In genomic region chr19:51688665-51689571, GRCh38 we compare ENCODE assay signal across 8 cellular contexts. TPM values are rescaled to one million over a fixed set of nuclear protein-coding genes. Genes with fewer than 3 reads are reported as not detected.
A peak's percentile ranks its signal among the peaks of the same experiment; 100 is the strongest.
DNase-seq lines count a peak whose midpoint lies in the region; ATAC-seq and TF ChIP-seq lines count a peak whose summit lies in the region.

No MANE protein-coding gene starts in this region.

- no peak for TF ChIP-seq RAD21 in HCT116 (IDR thresholded peaks at IDR 0.05; ENCODE audit: low read depth)

- H3K4me3 ChIP-seq in HCT116 (replicated peaks in 1 of 2; ENCODE audit: low read depth in 1 of 2, low read length in 2 of 2) (peak overlapping the region; percentile 78 to 79), PC-3 (ENCODE audit: low read length) (peak overlapping the region; percentile 76), mammary epithelial cell (replicated peaks in 1 of 3; ENCODE audit: insufficient read depth in 1 of 3, low read depth in 2 of 3, low read length in 3 of 3) (peak overlapping the region; percentile 80 to 94 (median 82)), iPS-18c (ENCODE audit: insufficient read depth, low read depth, low read length) (peak overlapping the region; percentile 76)

- CTCF ChIA-PET in HCT116 (lab: Charles Lee) (interaction anchor here (0.7 to 2.2 kb wide), 6 partner anchors 10 to 95 kb away, joined by 3 to 13 read pairs (median 6); no protein-coding TSS in a partner anchor), PC-3 (lab: Charles Lee) (interaction anchor here (1.2 kb wide), 1 partner anchor 28 kb away, joined by 6 read pairs; no protein-coding TSS in a partner anchor), mammary epithelial cell (lab: Charles Lee; ENCODE audit: low non-redundant PET) (interaction anchor here (0.5 to 0.7 kb wide), 3 partner anchors 9 to 89 kb away, joined by 4 to 9 read pairs (median 4); no protein-coding TSS in a partner anchor)

- BruUV-seq in HCT116 (replicated peaks; lab: Mats Ljungman, UMichigan) (no TSS peak), PC-3 (replicated peaks; lab: Mats Ljungman, UMichigan) (no TSS peak), mammary epithelial cell (replicated peaks; lab: Mats Ljungman, UMichigan) (no TSS peak)

- peak; percentile 25 for TF ChIP-seq POLR2A in HCT116 (IDR thresholded peaks at IDR 0.05; ENCODE audit: borderline replicate concordance, extremely low read depth, insufficient read depth, insufficient read length)

- H3K9me3 ChIP-seq in HCT116 (ENCODE audit: control insufficient read depth in 1 of 2, insufficient read depth in 1 of 2, low read depth in 1 of 2, low read length in 2 of 2): no peaks in the 10 kb centered on the region
- H3K9me3 ChIP-seq in PC-3 (ENCODE audit: low read length): no peaks in the 10 kb centered on the region
- H3K9me3 ChIP-seq in mammary epithelial cell (replicated peaks; ENCODE audit: insufficient read depth, low read length): no peaks in the 10 kb centered on the region
- H3K9me3 ChIP-seq in iPS-18c (ENCODE audit: control insufficient read depth, insufficient read depth, low read length): peaks cover 16% of the 10 kb centered on the region

- POLR2A ChIA-PET in HCT116 (lab: Charles Lee) (interaction anchor here (0.7 to 1.4 kb wide), 2 partner anchors 20 to 105 kb away, joined by 3 to 7 read pairs; no protein-coding TSS in a partner anchor), PC-3 (lab: Charles Lee; ENCODE audit: unreplicated experiment) (interaction anchor here (0.6 to 0.7 kb wide), 2 partner anchors 321 to 807 kb away, joined by 3 read pairs; no protein-coding TSS in a partner anchor)

- no peaks in the 10 kb centered on the region for H3K27me3 ChIP-seq in HCT116 (ENCODE audit: insufficient read depth, low read length)
- H3K27me3 ChIP-seq in PC-3 (ENCODE audit: low read length): no peaks in the 10 kb centered on the region
- no peaks in the 10 kb centered on the region for H3K27me3 ChIP-seq in mammary epithelial cell (ENCODE audit: insufficient read depth, low read length)

- no peak overlapping the region for H2AFZ ChIP-seq in HCT116 (ENCODE audit: low read depth, low read length, poor library complexity, severe bottlenecking)
- H2AFZ ChIP-seq in PC-3 (ENCODE audit: low read length): peak overlapping the region; percentile 92
- H2AFZ ChIP-seq in mammary epithelial cell (ENCODE audit: low read depth, low read length): peak overlapping the region; percentile 79

- H3K9ac ChIP-seq in HCT116 (ENCODE audit: low read length): peak overlapping the region; percentile 67
- H3K9ac ChIP-seq in PC-3 (ENCODE audit: low read length): peak overlapping the region; percentile 74
- H3K9ac ChIP-seq in mammary epithelial cell (ENCODE audit: insufficient read depth, low read length): peak overlapping the region; percentile 74

- 34% methylated on average over 9 of the region's 63 CpGs for WGBS in mammary epithelial cell (ENCODE audit: low coverage, missing lambda C conversion rate)

- H3K9me2 ChIP-seq in HCT116 (ENCODE audit: insufficient read depth): no peaks in the 10 kb centered on the region
- H3K9me2 ChIP-seq in PC-3 (replicated peaks; ENCODE audit: low read length): no peaks in the 10 kb centered on the region

- H3K4me2 ChIP-seq in HCT116 (ENCODE audit: low read length) (peak overlapping the region; percentile 88), PC-3 (ENCODE audit: low read length) (peak overlapping the region; percentile 91), mammary epithelial cell (ENCODE audit: insufficient read depth, low read depth, low read length) (peak overlapping the region; percentile 75)

- H3K27ac ChIP-seq in HCT116 (ENCODE audit: low read depth, low read length): peak overlapping the region; percentile 78
- peak overlapping the region; percentile 62 for H3K27ac ChIP-seq in PC-3 (ENCODE audit: low read length)
- peak overlapping the region; percentile 58 for H3K27ac ChIP-seq in mammary epithelial cell (ENCODE audit: insufficient read depth, low read depth, low read length)

- TF ChIP-seq CTCF in HCT116 (IDR thresholded peaks at IDR 0.05 in 2 of 3, conservative IDR thresholded peaks at IDR 0.05 in 1 of 3; ENCODE audit: borderline replicate concordance in 1 of 3, insufficient read depth in 1 of 3, low read depth in 2 of 3, low read length in 2 of 3): no peak
- no peak for TF ChIP-seq CTCF in PC-3 (conservative IDR thresholded peaks at IDR 0.05; ENCODE audit: low read depth, low read length)
- TF ChIP-seq CTCF in mammary epithelial cell (conservative IDR thresholded peaks at IDR 0.05 in 1 of 2, IDR thresholded peaks at IDR 0.05 in 1 of 2; ENCODE audit: extremely low read depth in 1 of 2, insufficient read depth in 1 of 2, low read depth in 1 of 2, low read length in 2 of 2): no peak

- DNase-seq in Ammon's horn (ENCODE audit: low spot score): peak; percentile 98
- DNase-seq in HCT116 (ENCODE audit: low read depth, low spot score): peak; percentile 73
- peak; percentile 94 for DNase-seq in PC-3
- peak; percentile 94 for DNase-seq in mammary epithelial cell
- DNase-seq in renal cortical epithelial cell (ENCODE audit: low read depth): peak; percentile 82

- H3K4me1 ChIP-seq in HCT116 (ENCODE audit: control insufficient read depth in 1 of 2, insufficient read depth in 2 of 2, low read length in 2 of 2) (peaks cover 23 to 48% of the 10 kb centered on the region in 2 experiments), PC-3 (ENCODE audit: insufficient read depth, low read length) (peaks cover 42% of the 10 kb centered on the region), mammary epithelial cell (ENCODE audit: insufficient read depth, low read length) (peaks cover 25% of the 10 kb centered on the region)

- intact Hi-C loops in HCT116 (cut with micrococcal nuclease) (no loop called here), PC-3 (cut with micrococcal nuclease) (no loop called here), mammary epithelial cell (cut with micrococcal nuclease) (loop anchor here (1.0 to 2.0 kb wide), 3 partner anchors 15 to 62 kb away; partner anchors contain the start of gene FPR1)

- H3K36me3 ChIP-seq in HCT116 (ENCODE audit: control insufficient read depth in 1 of 2, insufficient read depth in 2 of 2, low read length in 2 of 2): no peaks in the 10 kb centered on the region; a peak in 1 of 4 replicates
- peaks cover 9% of the 10 kb centered on the region for H3K36me3 ChIP-seq in PC-3 (ENCODE audit: low read depth, low read length)
- no peaks in the 10 kb centered on the region for H3K36me3 ChIP-seq in mammary epithelial cell (ENCODE audit: insufficient read depth, low read length)

- ATAC-seq in HCT116 (peak; percentile 84), PC-3 (peak; percentile 73), HG02884 (IDR thresholded peaks at IDR 0.05; ENCODE audit: unreplicated experiment) (no peak), GM21576 (IDR thresholded peaks at IDR 0.05; ENCODE audit: unreplicated experiment) (no peak)

- RAD21 ChIA-PET in HCT116 (lab: Charles Lee; ENCODE audit: low non-redundant PET in 1 of 2, low total read pairs in 2 of 2, uncharacterized antibody in 2 of 2, unreplicated experiment in 2 of 2): interaction anchor here in 1 of 2 experiments (0.5 to 0.6 kb wide), 2 partner anchors 28 to 1154 kb away, joined by 3 to 4 read pairs; no protein-coding TSS in a partner anchor

- dilution Hi-C loops in mammary epithelial cell (cut with HindIII; ENCODE audit: low sequenced_read_pairs): no loop called here

- H3F3A ChIP-seq in PC-3 (ENCODE audit: low read length, unreplicated experiment): no peaks in the 10 kb centered on the region

- H3K79me2 ChIP-seq in HCT116 (ENCODE audit: insufficient read depth, low read length) (peaks cover 46% of the 10 kb centered on the region), PC-3 (ENCODE audit: low read length) (peaks cover 74% of the 10 kb centered on the region), mammary epithelial cell (ENCODE audit: insufficient read depth, low read length) (peaks cover 63% of the 10 kb centered on the region)

- in situ Hi-C loops in mammary epithelial cell (cut with MboI; ENCODE audit: low sequenced_read_pairs in 2 of 2): no loop called here

- H4K20me1 ChIP-seq in HCT116 (ENCODE audit: insufficient read depth) (no peaks in the 10 kb centered on the region), PC-3 (ENCODE audit: low read length) (peaks cover 20% of the 10 kb centered on the region), mammary epithelial cell (ENCODE audit: insufficient read depth, low read length) (no peaks in the 10 kb centered on the region)

TF ChIP-seq in HCT116, 20 proteins besides CTCF, POLR2A, EP300 and RAD21 (continues in another document):
- TF ChIP-seq POLR2AphosphoS5 (IDR thresholded peaks at IDR 0.05; ENCODE audit: low read depth, low read length): peak; percentile 83
- TF ChIP-seq EGR1 (IDR thresholded peaks at IDR 0.05; ENCODE audit: low read depth): no peak
- TF ChIP-seq ATF3 (IDR thresholded peaks at IDR 0.05): no peak
- TF ChIP-seq ZNF274 (IDR thresholded peaks at IDR 0.05; ENCODE audit: low read depth, low read length): no peak
- TF ChIP-seq CBX3 (IDR thresholded peaks at IDR 0.05; ENCODE audit: low read depth): no peak
- peak; percentile 34 for TF ChIP-seq TCF7L2 (IDR thresholded peaks at IDR 0.05; ENCODE audit: borderline replicate concordance, extremely low read depth, insufficient read depth, insufficient read length)
- TF ChIP-seq FOSL1 (IDR thresholded peaks at IDR 0.05; ENCODE audit: low read depth): no peak

RNA-seq across cellular contexts. Expression of gene SPACA6, which starts 4.2 kb away (rescaled TPM):
- 13.9 TPM for total RNA-seq in HCT116 (2021; ENCODE audit: unreplicated experiment)
- 4.6 and 6.9 TPM in 2 replicates for polyA plus RNA-seq in HCT116 (2012)
- total RNA-seq in PC-3 (2014; rRNA removed): 10.1 and 12.2 TPM in 2 replicates
- total RNA-seq in mammary epithelial cell: 10 to 100 TPM in 1 of 2 donors, 1 to 10 TPM in 1; 3.7 to 16.1 TPM
- polyA plus RNA-seq in mammary epithelial cell: 5.2 TPM
- polyA minus RNA-seq in mammary epithelial cell: 1.2 TPM
- total RNA-seq in renal cortical epithelial cell: 1.7 and 3.5 TPM in 2 replicates

RNA-seq across cellular contexts. Expression of gene HAS1, which starts 34.9 kb away (rescaled TPM):
- total RNA-seq in HCT116 (2021; ENCODE audit: unreplicated experiment) (not detected), PC-3 (2014; rRNA removed) (not detected in 2 replicates), mammary epithelial cell (under 1 TPM in 1 of 2 donors, not detected in 1; 0.82 TPM), renal cortical epithelial cell (0.17 TPM in 1 of 2 replicates, not detected in the other)
- 0.04 TPM in 1 of 2 replicates, not detected in the other for polyA plus RNA-seq in HCT116 (2012)
- 0.05 TPM for polyA plus RNA-seq in mammary epithelial cell
- polyA minus RNA-seq in mammary epithelial cell: not detected

RNA-seq across cellular contexts. Expression of gene SIGLEC14, which starts 42.3 kb away (rescaled TPM):
- total RNA-seq in HCT116 (2021; ENCODE audit: unreplicated experiment): not detected
- not detected in 2 replicates for polyA plus RNA-seq in HCT116 (2012)
- total RNA-seq in PC-3 (2014; rRNA removed): not detected in 2 replicates
- total RNA-seq in mammary epithelial cell: not detected
- 0.03 TPM for polyA plus RNA-seq in mammary epithelial cell
- not detected for polyA minus RNA-seq in mammary epithelial cell
- total RNA-seq in renal cortical epithelial cell: not detected in 2 replicates

RNA-seq across cellular contexts. Expression of gene SIGLEC5, which starts 58.7 kb away (rescaled TPM):
- total RNA-seq in HCT116 (2021; ENCODE audit: unreplicated experiment): not detected
- not detected in 2 replicates for polyA plus RNA-seq in HCT116 (2012)
- not detected in 2 replicates for total RNA-seq in PC-3 (2014; rRNA removed)
- not detected for total RNA-seq in mammary epithelial cell
- polyA plus RNA-seq in mammary epithelial cell: not detected
- polyA minus RNA-seq in mammary epithelial cell: not detected
- not detected in 2 replicates for total RNA-seq in renal cortical epithelial cell

Comparison
In these comparisons a context has a peak if more than half of its experiments do, and no peak if none do; other contexts are left out.
1. ATAC-seq: peak in HCT116 (single experiment) and PC-3 (single experiment); none in HG02884 (single experiment) and GM21576 (single experiment).
2. Peak in every context shown above with its lines, with median percentiles within 50 percentile points of each other: DNase-seq, H3K27ac ChIP-seq, H3K4me2 ChIP-seq, H3K4me3 ChIP-seq and H3K9ac ChIP-seq.